ENCODE assay signal across 10 cellular contexts in genomic region chr9:70261131-70261870, GRCh38. TPM values are rescaled to one million over a fixed set of nuclear protein-coding genes. Genes with fewer than 3 reads are reported as not detected.
DNase-seq lines count a peak whose midpoint lies in the region; ATAC-seq, FAIRE-seq and TF ChIP-seq lines count a peak whose summit lies in the region.
"Had no signal": no experiment of that assay in that cellular context is flagged by ENCODE, and none has a peak within 500 bp of the region (broad histone marks: within the 10 kb centered on the region; RNA-seq: fewer than 3 reads in every experiment).

No MANE protein-coding gene starts in this region.

- POLR2A ChIA-PET in CD8-positive, alpha-beta memory T cell (lab: Charles Lee): interaction anchor here (1.1 kb wide), 1 partner anchor 159 kb away, joined by 4 read pairs; no protein-coding TSS in a partner anchor
- POLR2A ChIA-PET in MCF 10A (lab: Yijun Ruan, JAX): interaction anchor here (0.6 to 1.6 kb wide), 2 partner anchors 9 to 158 kb away, joined by 3 to 7 read pairs; no protein-coding TSS in a partner anchor
- POLR2A ChIA-PET in naive thymus-derived CD8-positive, alpha-beta T cell (lab: Charles Lee): interaction anchor here (1.5 kb wide), 1 partner anchor 159 kb away, joined by 9 read pairs; no protein-coding TSS in a partner anchor

- no peaks in the 10 kb centered on the region for H3K27me3 ChIP-seq in CD8-positive, alpha-beta memory T cell (ENCODE audit: insufficient read depth, low read length, poor library complexity, severe bottlenecking)
- H3K27me3 ChIP-seq in Karpas-422 (ENCODE audit: low read length) (no peaks in the 10 kb centered on the region), small intestine (ENCODE audit: control insufficient read depth in 2 of 2, insufficient read depth in 2 of 2, low read length in 2 of 2) (no peaks in the 10 kb centered on the region)
- H3K27me3 ChIP-seq: MG63, upper lobe of right lung had no signal

- intact Hi-C loops in MCF 10A (cut with micrococcal nuclease): no loop called here

- no peak overlapping the region for H3K4me3 ChIP-seq in CD8-positive, alpha-beta memory T cell (ENCODE audit: low read length)
- H3K4me3 ChIP-seq in Karpas-422 (ENCODE audit: low read length) (peak overlapping the region; percentile 94; the same call in 1 of the 2 replicates), small intestine (ENCODE audit: low read depth in 1 of 2, low read length in 2 of 2) (no peak overlapping the region)
- H3K4me3 ChIP-seq: MG63 had no signal

- FAIRE-seq in small intestine (lab: Jason Lieb, UNC): no peak

- H3K27ac Mint-ChIP-seq in CD8-positive, alpha-beta memory T cell: peak overlapping the region in 6 of 8 donors; percentile 0 to 95 (median 55)
- no peak overlapping the region for H3K27ac Mint-ChIP-seq in MCF 10A (ENCODE audit: low read depth, unreplicated experiment)
- H3K27ac Mint-ChIP-seq in naive thymus-derived CD8-positive, alpha-beta T cell: peak overlapping the region in 5 of 10 donors; percentile 6 to 98 (median 43)

- H3K4me1 ChIP-seq in CD8-positive, alpha-beta memory T cell (ENCODE audit: insufficient read depth, low read length): peaks cover 52% of the 10 kb centered on the region
- H3K4me1 ChIP-seq in Karpas-422 (ENCODE audit: low read length) (peaks cover 42% of the 10 kb centered on the region), small intestine (ENCODE audit: control insufficient read depth in 2 of 2, insufficient read depth in 1 of 2, low read depth in 1 of 2, low read length in 1 of 2) (peaks cover 5 to 25% of the 10 kb centered on the region in 2 donors)

- peak overlapping the region; percentile 42 to 97 (median 92) for H3K4me3 Mint-ChIP-seq in CD8-positive, alpha-beta memory T cell
- peak overlapping the region; percentile 97 for H3K4me3 Mint-ChIP-seq in MCF 10A (ENCODE audit: unreplicated experiment)
- peak overlapping the region in 9 of 10 donors; percentile 5 to 97 (median 92) for H3K4me3 Mint-ChIP-seq in naive thymus-derived CD8-positive, alpha-beta T cell

- no peaks in the 10 kb centered on the region for H3K36me3 ChIP-seq in CD8-positive, alpha-beta memory T cell (ENCODE audit: insufficient read depth, low read length)
- H3K36me3 ChIP-seq in Karpas-422 (ENCODE audit: insufficient read depth, low read length) (peaks cover 53% of the 10 kb centered on the region), small intestine (ENCODE audit: control insufficient read depth in 2 of 2, insufficient read depth in 2 of 2, low read length in 2 of 2) (peaks cover 0 to 3% of the 10 kb centered on the region in 2 donors)

- H3K4me1 Mint-ChIP-seq in CD8-positive, alpha-beta memory T cell: peaks cover 60 to 79% (median 76%) of the 10 kb centered on the region in 3 donors
- peaks cover 52% of the 10 kb centered on the region for H3K4me1 Mint-ChIP-seq in MCF 10A (ENCODE audit: insufficient read depth, unreplicated experiment)
- H3K4me1 Mint-ChIP-seq in naive thymus-derived CD8-positive, alpha-beta T cell: peaks cover 37 to 71% (median 66%) of the 10 kb centered on the region in 4 donors

- CTCF ChIA-PET in CD8-positive, alpha-beta memory T cell (lab: Charles Lee): no interaction called here
- CTCF ChIA-PET in MCF 10A (lab: Yijun Ruan, JAX): no interaction called here

- no peaks in the 10 kb centered on the region for H3K9me3 ChIP-seq in CD8-positive, alpha-beta memory T cell (ENCODE audit: low read length)
- no peaks in the 10 kb centered on the region for H3K9me3 ChIP-seq in Karpas-422 (ENCODE audit: low read length)
- H3K9me3 ChIP-seq in small intestine (ENCODE audit: control insufficient read depth, low read depth): no peaks in the 10 kb centered on the region
- H3K9me3 ChIP-seq: MG63, upper lobe of right lung had no signal

- H3K9me2 ChIP-seq in Karpas-422 (replicated peaks; ENCODE audit: insufficient read depth, low read length): no peaks in the 10 kb centered on the region

- no TSS peak for BruUV-seq in MCF 10A (replicated peaks; lab: Mats Ljungman, UMichigan)

- peaks cover 3 to 41% (median 13%) of the 10 kb centered on the region in 3 donors for H3K36me3 Mint-ChIP-seq in CD8-positive, alpha-beta memory T cell
- peaks cover 46% of the 10 kb centered on the region for H3K36me3 Mint-ChIP-seq in MCF 10A (ENCODE audit: insufficient read depth, unreplicated experiment)
- peaks cover 8 to 39% (median 19%) of the 10 kb centered on the region in 3 donors for H3K36me3 Mint-ChIP-seq in naive thymus-derived CD8-positive, alpha-beta T cell

- H2AFZ ChIP-seq in Karpas-422 (ENCODE audit: low read length): no peak overlapping the region

- no peak for ATAC-seq in naive thymus-derived CD8-positive, alpha-beta T cell
- ATAC-seq in HG03025 (IDR thresholded peaks at IDR 0.05; ENCODE audit: low FRiP score, unreplicated experiment) (no peak), HG02571 (IDR thresholded peaks at IDR 0.05; ENCODE audit: unreplicated experiment) (no peak)
- ATAC-seq: upper lobe of right lung had no signal

- WGBS in small intestine, 3 donors: 76 to 87% (median 83%) methylated on average over 4 of the region's 4 CpGs

- H4K20me1 ChIP-seq in Karpas-422 (ENCODE audit: insufficient read depth, low read depth, low read length): peaks cover 25% of the 10 kb centered on the region

- DNase-seq in CD8-positive, alpha-beta memory T cell: no peak
- peak; percentile 37 for DNase-seq in Karpas-422
- DNase-seq in MCF 10A (ENCODE audit: unreplicated experiment): no peak
- no peak for DNase-seq in naive thymus-derived CD8-positive, alpha-beta T cell
- DNase-seq in NK-92 treated with Interleukin-12 subunit alpha and Interleukin-12 subunit beta, amount 100 ng/mL, for 24 hours (lab: John Stamatoyannopoulos, UW): no peak
- no peak for DNase-seq in small intestine
- DNase-seq: MG63, upper lobe of right lung had no signal

- H3K27me3 Mint-ChIP-seq in CD8-positive, alpha-beta memory T cell: peaks cover 0 to 2% of the 10 kb centered on the region in 2 donors
- H3K27me3 Mint-ChIP-seq in MCF 10A (ENCODE audit: insufficient read depth, unreplicated experiment): no peaks in the 10 kb centered on the region
- no peaks in the 10 kb centered on the region for H3K27me3 Mint-ChIP-seq in naive thymus-derived CD8-positive, alpha-beta T cell

- H3K4me2 ChIP-seq in Karpas-422 (ENCODE audit: low read depth, low read length, poor library complexity, severe bottlenecking): peak overlapping the region; percentile 84

- no peaks in the 10 kb centered on the region for H3K9me3 Mint-ChIP-seq in CD8-positive, alpha-beta memory T cell
- H3K9me3 Mint-ChIP-seq in MCF 10A (ENCODE audit: unreplicated experiment): no peaks in the 10 kb centered on the region
- no peaks in the 10 kb centered on the region for H3K9me3 Mint-ChIP-seq in naive thymus-derived CD8-positive, alpha-beta T cell

- H3K79me2 ChIP-seq in Karpas-422 (ENCODE audit: low read length): peaks cover 72% of the 10 kb centered on the region

- TF ChIP-seq CTCF in MCF 10A (IDR thresholded peaks at IDR 0.05; ENCODE audit: unreplicated experiment): no peak

- no peak overlapping the region for H3K27ac ChIP-seq in CD8-positive, alpha-beta memory T cell (ENCODE audit: low read depth, low read length)
- H3K27ac ChIP-seq in Karpas-422 (ENCODE audit: low read length) (no peak overlapping the region), small intestine (ENCODE audit: low read depth in 1 of 2, low read length in 1 of 2) (no peak overlapping the region)
- H3K27ac ChIP-seq: upper lobe of right lung had no signal

- no peak overlapping the region for H3K9ac ChIP-seq in Karpas-422 (ENCODE audit: low read length)

RNA-seq across cellular contexts. Expression of gene SMC5, which starts 2.5 kb away (rescaled TPM):
- 10 to 100 TPM; 42.2 TPM for total RNA-seq in CD8-positive, alpha-beta memory T cell
- polyA plus RNA-seq in CD8-positive, alpha-beta memory T cell: 18.9 TPM
- 18.8 and 42.8 TPM in 2 replicates for total RNA-seq in Karpas-422 (2014; rRNA removed; shearing (Covaris generic); ENCODE audit: low replicate concordance)
- total RNA-seq in MCF 10A (2022): 29.8 and 31.9 TPM in 2 replicates
- total RNA-seq in naive thymus-derived CD8-positive, alpha-beta T cell: 10 to 100 TPM; 47.0 to 48.3 TPM
- 10 to 100 TPM; 15.2 to 17.2 (median 16.9) TPM for polyA plus RNA-seq in naive thymus-derived CD8-positive, alpha-beta T cell
- polyA plus RNA-seq in small intestine: 10 to 100 TPM in 2 of 3 donors, 1 to 10 TPM in 1; 8.4 to 11.6 (median 11.2) TPM
